ENCODE assay signal across 10 cellular contexts in the genomic region with DNA sequence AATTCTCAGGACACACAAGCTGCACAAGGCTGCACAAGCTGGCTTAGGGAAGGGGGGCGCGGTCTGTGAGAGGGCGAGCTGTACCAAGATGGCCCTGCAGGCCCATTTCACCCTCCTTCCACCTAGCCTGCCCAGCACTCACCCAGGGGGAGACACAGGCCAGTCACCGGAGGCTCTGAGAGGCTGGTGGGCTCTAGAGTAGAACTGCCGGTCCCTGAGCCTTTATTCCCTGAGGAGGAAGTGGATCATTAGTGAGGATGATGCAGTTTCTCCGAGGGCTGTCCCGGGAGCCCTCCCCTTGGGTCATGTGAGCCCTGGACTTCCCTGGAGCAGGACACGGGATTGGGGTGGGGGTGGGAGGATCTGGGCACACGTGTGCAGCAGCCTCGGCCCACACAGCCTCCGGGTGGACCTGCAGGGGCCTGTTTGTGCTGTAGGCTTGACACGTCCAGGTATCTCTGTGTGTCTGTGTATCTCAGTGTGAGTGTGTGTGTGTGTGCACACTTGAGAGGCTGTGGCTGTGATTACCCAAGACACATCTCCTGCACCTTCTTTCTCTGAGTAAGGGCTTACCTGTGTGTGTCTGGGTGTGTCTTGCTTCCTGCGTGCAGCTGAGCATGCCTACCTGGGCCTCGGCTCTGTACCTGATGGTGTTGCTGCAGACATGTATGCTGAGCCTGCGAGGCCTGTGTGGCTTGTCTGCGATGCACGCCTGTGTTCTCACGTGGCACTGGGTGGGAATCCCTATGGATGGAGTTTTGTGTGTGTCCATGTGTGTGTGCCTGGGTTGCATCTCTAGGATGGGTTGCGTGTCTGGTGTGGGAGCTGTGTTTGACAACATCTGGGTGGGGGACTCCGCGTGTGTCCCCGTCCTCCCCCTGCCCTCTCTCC. TPM values are rescaled to one million over a fixed set of nuclear protein-coding genes. Genes with fewer than 3 reads are reported as not detected.
A peak's percentile ranks its signal among the peaks of the same experiment; 100 is the strongest.
DNase-seq lines count a peak whose midpoint lies in the region; ATAC-seq, FAIRE-seq and TF ChIP-seq lines count a peak whose summit lies in the region.
"Had no signal": no experiment of that assay in that cellular context is flagged by ENCODE, and none has a peak within 500 bp of the region (broad histone marks: within the 10 kb centered on the region; RNA-seq: fewer than 3 reads in every experiment).

A gene (minus strand): TSS at position 195 of the 891 bp plus-strand sequence. CDS start 328 bp downstream, outside the sequence.

- WGBS in IMR-90 (ENCODE audit: extremely low coverage in 2 of 2, insufficient read length in 1 of 2), 2 experiments, result 43% methylated on average over 2 of the region's 22 CpGs; no CpG with 5 or more reads in 1 of the 2 experiments
- WGBS in H1 (ENCODE audit: extremely low coverage in 1 of 2, insufficient coverage in 1 of 2, insufficient read length in 1 of 2, insufficient replicate concordance in 2 of 2, low coverage in 1 of 2, low lambda C conversion rate in 2 of 2, missing lambda C conversion rate in 1 of 2), 2 experiments, result 85% methylated on average over 21 of the region's 22 CpGs; no CpG with 5 or more reads in 1 of the 2 experiments

- ATAC-seq in IMR-90 (ENCODE audit: low read depth), result no peak
- ATAC-seq in HG03135 (IDR thresholded peaks at IDR 0.05; ENCODE audit: unreplicated experiment), result no peak

- peak; percentile 32 for DNase-seq in A172 (ENCODE audit: low spot score)
- no peak for DNase-seq in IMR-90
- DNase-seq in H1 (ENCODE audit: low read depth in 1 of 2, low spot score in 2 of 2), result peak in 1 of 2 experiments; percentile 47
- no peak for DNase-seq in mucosa of gallbladder (ENCODE audit: low spot score)
- no peak for DNase-seq in 8988T
- DNase-seq in SKM-1 treated with dmso at 0.1 percent for 144 hours (lab: John Stamatoyannopoulos, UW; ENCODE audit: unreplicated experiment), result no peak
- no peak for DNase-seq in hypothalamus (lab: John Stamatoyannopoulos, UW)
- DNase-seq: DND-41; stimulated activated CD4-positive, alpha-beta T cell treated with anti-CD3 and anti-CD28 coated beads, Interleukin-4, amount 100 ng/mL, for 1 hour had no signal

- in situ Hi-C loops in IMR-90 (cut with MboI; ENCODE audit: low sequenced_read_pairs), result no loop called here

- intact Hi-C loops in IMR-90 (cut with micrococcal nuclease), result no loop called here

- H2AFZ ChIP-seq in IMR-90 (replicated peaks; ENCODE audit: low read length, poor library complexity), result peak within 1 kb of the TSS; percentile 88
- peak within 1 kb of the TSS; percentile 54; the same call in 1 of the 2 replicates for H2AFZ ChIP-seq in H1 (ENCODE audit: low read length)

- H2BK120ac ChIP-seq in IMR-90 (ENCODE audit: low read depth, low read length), result no peak within 1 kb of the TSS
- no peak within 1 kb of the TSS for H2BK120ac ChIP-seq in H1 (replicated peaks; ENCODE audit: low read depth, low read length)

- H2BK15ac ChIP-seq in IMR-90 (ENCODE audit: low read depth, low read length), result no peak within 1 kb of the TSS
- H2BK15ac ChIP-seq in H1 (ENCODE audit: low read length), result no peak within 1 kb of the TSS; the same call in 1 of the 2 replicates

- no peaks in the 10 kb centered on the region for H3K79me2 ChIP-seq in H1 (ENCODE audit: control insufficient read depth in 1 of 2, insufficient read depth in 2 of 2, low read length in 2 of 2)

- no peaks in the 10 kb centered on the region; the same call in 1 of the 2 replicates for H3K9me1 ChIP-seq in IMR-90 (ENCODE audit: insufficient read depth, low read length)

- no peaks in the 10 kb centered on the region for H4K20me1 ChIP-seq in IMR-90 (ENCODE audit: insufficient read depth, low read length)
- H4K20me1 ChIP-seq in H1 (replicated peaks in 1 of 2; ENCODE audit: control insufficient read depth in 1 of 2, insufficient read depth in 2 of 2, low read length in 2 of 2), result peaks cover 0 to 2% of the 10 kb centered on the region in 2 experiments

- POLR2A ChIA-PET in IMR-90 (lab: Charles Lee; ENCODE audit: unreplicated experiment), result no interaction called here
- POLR2A ChIA-PET in H1 (lab: Charles Lee; ENCODE audit: partially characterized antibody), result interaction anchor here (0.6 to 2.2 kb wide), 4 partner anchors 16 to 23 kb away, joined by 3 to 16 read pairs (median 6); a partner anchor contains a TSS

- TF ChIP-seq RAD21 in IMR-90 (IDR thresholded peaks at IDR 0.05; ENCODE audit: low read length) (no peak), H1 (IDR thresholded peaks at IDR 0.05 in 1 of 2, conservative IDR thresholded peaks at IDR 0.05 in 1 of 2; ENCODE audit: low read depth in 2 of 2, low read length in 2 of 2) (no peak)

- dilution Hi-C loops in IMR-90 (cut with HindIII; ENCODE audit: low sequenced_read_pairs, unreplicated experiment), result no loop called here

- H3K4me3 ChIP-seq in IMR-90 (ENCODE audit: insufficient read depth, low read depth, low read length) (no peak within 1 kb of the TSS), H1 (ENCODE audit: extremely low read depth in 1 of 4, insufficient read depth in 2 of 4, low read depth in 3 of 4, low read length in 4 of 4) (peak within 1 kb of the TSS; percentile 30 to 66 (median 64))

- H3K14ac ChIP-seq in IMR-90 (replicated peaks; ENCODE audit: low read depth, low read length) (no peak within 1 kb of the TSS), H1 (ENCODE audit: insufficient read length) (no peak within 1 kb of the TSS)

- H2AK5ac ChIP-seq in IMR-90 (ENCODE audit: low read depth, low read length) (no peak within 1 kb of the TSS), H1 (ENCODE audit: low read depth, low read length) (no peak within 1 kb of the TSS)

- H4K8ac ChIP-seq in IMR-90 (ENCODE audit: low read depth in 2 of 2, low read length in 2 of 2) (peak within 1 kb of the TSS in 1 of 2 experiments; percentile 37; a peak in 2 of 4 replicates), H1 (ENCODE audit: extremely low read depth, insufficient read depth, low read length) (peak within 1 kb of the TSS; percentile 80)

- TF ChIP-seq CTCF in IMR-90 (conservative IDR thresholded peaks at IDR 0.05; ENCODE audit: low read depth, low read length), result no peak
- no peak for TF ChIP-seq CTCF in H1 (IDR thresholded peaks at IDR 0.05; ENCODE audit: control extremely low read depth in 1 of 3, insufficient read depth in 1 of 3, low read depth in 1 of 3, low read length in 3 of 3)

- H3K56ac ChIP-seq in IMR-90 (ENCODE audit: extremely low read depth, insufficient read depth, low read length) (no peak within 1 kb of the TSS), H1 (replicated peaks; ENCODE audit: insufficient read length, low read depth, low read length) (no peak within 1 kb of the TSS)

- TF ChIP-seq EP300 in H1 (IDR thresholded peaks at IDR 0.05; ENCODE audit: borderline replicate concordance in 1 of 2, low read depth in 2 of 2, low read length in 2 of 2), result no peak

- peaks cover 6% of the 10 kb centered on the region; the same call in 1 of the 2 replicates for H3K23me2 ChIP-seq in H1 (ENCODE audit: low read depth, low read length)

- peak within 1 kb of the TSS; percentile 85 for H2AK9ac ChIP-seq in IMR-90 (replicated peaks; ENCODE audit: low read depth, low read length, poor library complexity)

- H2BK20ac ChIP-seq in IMR-90 (ENCODE audit: low read depth, low read length) (no peak within 1 kb of the TSS), H1 (ENCODE audit: low read length) (0 out of 2 replicates have a peak within 1 kb of the TSS, but pooled peaks have one; percentile 15)

- no peak within 1 kb of the TSS for H3K18ac ChIP-seq in IMR-90 (ENCODE audit: low read depth, low read length)
- H3K18ac ChIP-seq in H1 (ENCODE audit: extremely low read depth, low read length), result peak within 1 kb of the TSS; percentile 83

- no peak for FAIRE-seq in H1 (lab: Jason Lieb, UNC)

- H3K9ac ChIP-seq in IMR-90 (ENCODE audit: low read depth, low read length) (no peak within 1 kb of the TSS), H1 (replicated peaks in 1 of 4; ENCODE audit: extremely low read depth in 1 of 4, low read depth in 3 of 4, low read length in 3 of 4) (no peak within 1 kb of the TSS; a peak in 2 of 7 replicates)

- peaks cover 3% of the 10 kb centered on the region; the same call in 1 of the 2 replicates for H3K27me3 ChIP-seq in IMR-90 (ENCODE audit: control insufficient read depth, insufficient read depth, low read length)
- H3K27me3 ChIP-seq in H1 (replicated peaks in 1 of 4; ENCODE audit: control insufficient read depth in 3 of 4, extremely low read depth in 1 of 4, insufficient read depth in 3 of 4, low read length in 3 of 4), result peaks cover 0 to 10% (median 6%) of the 10 kb centered on the region in 4 experiments; a peak in 5 of 7 replicates

- no peak within 1 kb of the TSS for H3K27ac ChIP-seq in IMR-90 (ENCODE audit: insufficient read depth, low read length)
- H3K27ac ChIP-seq in H1 (ENCODE audit: low read depth, low read length), result no peak within 1 kb of the TSS

- no peak for TF ChIP-seq POLR2A in IMR-90 (IDR thresholded peaks at IDR 0.05; ENCODE audit: low read depth, low read length)
- TF ChIP-seq POLR2A in H1 (IDR thresholded peaks at IDR 0.05; ENCODE audit: control extremely low read depth in 1 of 2, low read depth in 2 of 2, low read length in 2 of 2), result no peak

- H3K4me2 ChIP-seq in IMR-90 (ENCODE audit: low read depth, low read length) (peak within 1 kb of the TSS; percentile 33; the same call in 1 of the 2 replicates), H1 (ENCODE audit: insufficient read depth in 1 of 2, low read depth in 2 of 2, low read length in 2 of 2) (peak within 1 kb of the TSS; percentile 71 to 94)

- BruUV-seq in IMR-90 (replicated peaks; lab: Mats Ljungman, UMichigan), result no TSS peak

- CTCF ChIA-PET in IMR-90 (lab: Yijun Ruan, JAX), result no interaction called here
- CTCF ChIA-PET in H1 (lab: Charles Lee; ENCODE audit: partially characterized antibody), result interaction anchor here (0.7 to 3.2 kb wide), 5 partner anchors 11 to 35 kb away, joined by 3 to 24 read pairs (median 4); a partner anchor contains a TSS

- H3K9me3 ChIP-seq in IMR-90 (ENCODE audit: control insufficient read depth, insufficient read depth, low read length), result no peaks in the 10 kb centered on the region
- no peaks in the 10 kb centered on the region for H3K9me3 ChIP-seq in H1 (ENCODE audit: insufficient read depth in 2 of 2, low read depth in 1 of 2, low read length in 1 of 2)

- H4K91ac ChIP-seq in IMR-90 (ENCODE audit: insufficient read depth, low read depth, low read length) (no peak within 1 kb of the TSS), H1 (replicated peaks; ENCODE audit: insufficient read length, low read length) (peak within 1 kb of the TSS; percentile 69)

- H2BK5ac ChIP-seq in IMR-90 (ENCODE audit: low read depth, low read length, poor library complexity, severe bottlenecking) (no peak within 1 kb of the TSS), H1 (ENCODE audit: low read depth, low read length) (peak within 1 kb of the TSS; percentile 47; the same call in 1 of the 2 replicates)

- H3K4me1 ChIP-seq in IMR-90 (ENCODE audit: control insufficient read depth, insufficient read depth, low read length), result peaks cover 4% of the 10 kb centered on the region
- H3K4me1 ChIP-seq in H1 (replicated peaks in 1 of 4; ENCODE audit: control insufficient read depth in 3 of 4, insufficient read depth in 4 of 4, low read length in 3 of 4), result peaks cover 0 to 10% (median 6%) of the 10 kb centered on the region in 4 experiments; a peak in 4 of 7 replicates

- H3K23ac ChIP-seq in IMR-90 (ENCODE audit: low read depth, low read length), result peak within 1 kb of the TSS; percentile 56; the same call in 1 of the 2 replicates
- H3K23ac ChIP-seq in H1 (ENCODE audit: insufficient read length), result no peak within 1 kb of the TSS

- H3K79me1 ChIP-seq in IMR-90 (ENCODE audit: low read depth in 1 of 2, low read length in 2 of 2) (no peaks in the 10 kb centered on the region), H1 (ENCODE audit: low read depth, low read length) (no peaks in the 10 kb centered on the region)

- H4K5ac ChIP-seq in IMR-90 (ENCODE audit: low read depth, low read length) (0 out of 2 replicates have a peak within 1 kb of the TSS, but pooled peaks have one; percentile 4), H1 (ENCODE audit: insufficient read length, low read depth, low read length) (no peak within 1 kb of the TSS)

- no peaks in the 10 kb centered on the region for H3K36me3 ChIP-seq in IMR-90 (ENCODE audit: control insufficient read depth, insufficient read depth, low read length)
- no peaks in the 10 kb centered on the region for H3K36me3 ChIP-seq in H1 (ENCODE audit: control insufficient read depth in 2 of 4, insufficient read depth in 4 of 4, low read length in 3 of 4)

- H2BK12ac ChIP-seq in H1 (ENCODE audit: low read depth, low read length), result peak within 1 kb of the TSS; percentile 77; the same call in 1 of the 2 replicates

- H3K4ac ChIP-seq in IMR-90 (ENCODE audit: low read depth, low read length) (peak within 1 kb of the TSS; percentile 19), H1 (replicated peaks; ENCODE audit: insufficient read length, low read depth, low read length) (no peak within 1 kb of the TSS)

RNA-seq across cellular contexts. Expression of the gene that starts here (rescaled TPM):
- 15.5 and 24.8 TPM in 2 replicates for total RNA-seq in A172 (2014; rRNA removed; shearing (Covaris generic))
- total RNA-seq in IMR-90 (2012; rRNA removed), result 0.28 and 0.54 TPM in 2 replicates
- 0.76 and 1.2 TPM in 2 replicates for polyA plus RNA-seq in IMR-90 (2012; rRNA removed)
- 0.73 and 1.9 TPM in 2 replicates for polyA plus RNA-seq in IMR-90 (2012; cell fraction: cytosol; rRNA removed)
- 0.78 and 1.0 TPM in 2 replicates for polyA plus RNA-seq in IMR-90 (2012; cell fraction: nucleus; rRNA removed; ENCODE audit: low replicate concordance)
- total RNA-seq in H1 (2021; fragmentation: NEBNext Ultra II Directional; extraction: Animal tissue kit (Norgen Biotek cat#: 25700)), result 8.3 and 9.0 TPM in 2 replicates
- polyA plus RNA-seq in H1 (2011; rRNA removed), result 14.3 and 16.5 TPM in 2 replicates
- 16.1 TPM for polyA plus RNA-seq in H1 (2011; cell fraction: cytosol; rRNA removed)
- polyA plus RNA-seq in H1 (2011; cell fraction: nucleus; rRNA removed), result 18.6 TPM
- 8.1 to 14.0 TPM (median 11.7 TPM) in 4 replicates for polyA plus RNA-seq in H1 (2012, experiment 1 of 2)
- polyA plus RNA-seq in H1 (2012, experiment 2 of 2), result 13.3 TPM
- 17.4 TPM for polyA plus RNA-seq in H1 (2013, experiment 1 of 2)
- polyA plus RNA-seq in H1 (2013, experiment 2 of 2), result 16.5 TPM
- polyA minus RNA-seq in H1 (2011; rRNA and poly(A)+ RNA removed), result 9.4 and 11.3 TPM in 2 replicates
- polyA minus RNA-seq in H1 (2011; cell fraction: cytosol; rRNA and poly(A)+ RNA removed), result 5.1 TPM
- polyA minus RNA-seq in H1 (2011; cell fraction: nucleus; rRNA and poly(A)+ RNA removed), result 3.4 TPM
- total RNA-seq in mucosa of gallbladder, result 18.0 TPM
